8 cellular contexts compared by ENCODE assay signal in genomic region chr19:40433391-40434216, GRCh38. TPM values are rescaled to one million over a fixed set of nuclear protein-coding genes. Genes with fewer than 3 reads are reported as not detected.
A peak's percentile ranks its signal among the peaks of the same experiment; 100 is the strongest.
DNase-seq lines count a peak whose midpoint lies in the region; ATAC-seq and TF ChIP-seq lines count a peak whose summit lies in the region.

No MANE protein-coding gene starts in this region.

- H3K36me3 Mint-ChIP-seq in activated T-helper 17 cell treated with anti-CD3 and anti-CD28 coated beads, Interleukin-2, amount 50 U/mL, for 72 hours (ENCODE audit: low read depth), result no peaks in the 10 kb centered on the region

- H3K27me3 Mint-ChIP-seq in activated T-helper 17 cell treated with anti-CD3 and anti-CD28 coated beads, Interleukin-2, amount 50 U/mL, for 72 hours, result no peaks in the 10 kb centered on the region

- peak; percentile 47 for TF ChIP-seq POLR2A in GM15510 (IDR thresholded peaks at IDR 0.05; ENCODE audit: borderline replicate concordance, extremely low read depth, insufficient read length)

- peak; percentile 96 for ATAC-seq in activated T-helper 17 cell treated with anti-CD3 and anti-CD28 coated beads, Interleukin-2, amount 50 U/mL, for 72 hours (replicated peaks)

- no peaks in the 10 kb centered on the region for H3K27me3 ChIP-seq in muscle layer of duodenum (ENCODE audit: low read depth, low read length)

- peak overlapping the region; percentile 96 for H3K27ac Mint-ChIP-seq in activated T-helper 17 cell treated with anti-CD3 and anti-CD28 coated beads, Interleukin-2, amount 50 U/mL, for 72 hours

- peak overlapping the region; percentile 59 to 81 for H3K4me3 ChIP-seq in muscle layer of duodenum (ENCODE audit: low read depth in 1 of 2, low read length in 2 of 2)

- H3K9me3 ChIP-seq in muscle layer of duodenum (ENCODE audit: control insufficient read depth in 1 of 2, low read length in 2 of 2), result no peaks in the 10 kb centered on the region

- no peaks in the 10 kb centered on the region for H3K9me3 Mint-ChIP-seq in activated T-helper 17 cell treated with anti-CD3 and anti-CD28 coated beads, Interleukin-2, amount 50 U/mL, for 72 hours

- no peaks in the 10 kb centered on the region for H3K36me3 ChIP-seq in muscle layer of duodenum (ENCODE audit: control insufficient read depth in 1 of 2, insufficient read depth in 2 of 2, low read length in 2 of 2)

- peaks cover 7% of the 10 kb centered on the region for H3K4me1 Mint-ChIP-seq in activated T-helper 17 cell treated with anti-CD3 and anti-CD28 coated beads, Interleukin-2, amount 50 U/mL, for 72 hours

- TF ChIP-seq CTCF in 22Rv1 (IDR thresholded peaks at IDR 0.05), result no peak

- peaks cover 0 to 13% of the 10 kb centered on the region in 2 donors for H3K4me1 ChIP-seq in muscle layer of duodenum (ENCODE audit: control insufficient read depth in 1 of 2, insufficient read depth in 2 of 2, low read length in 2 of 2)

- H3K27ac ChIP-seq in 22Rv1 (peak overlapping the region; percentile 100), muscle layer of duodenum (ENCODE audit: low read length) (peak overlapping the region; percentile 100), substantia nigra (ENCODE audit: low read depth, low read length, poor library complexity, severe bottlenecking) (peak overlapping the region; percentile 90)

- H3K4me3 Mint-ChIP-seq in activated T-helper 17 cell treated with anti-CD3 and anti-CD28 coated beads, Interleukin-2, amount 50 U/mL, for 72 hours, result peak overlapping the region; percentile 87

- DNase-seq in HT1080 (ENCODE audit: low read depth) (peak; percentile 85), OCI-M1 (lab: John Stamatoyannopoulos, UW) (peak; percentile 95), fibroblast of gingiva (ENCODE audit: low read depth) (peak; percentile 94), substantia nigra (lab: John Stamatoyannopoulos, UW) (peak; percentile 30 to 88 (median 72))

RNA-seq across cellular contexts. Expression of gene SERTAD1, which starts 7.8 kb away (rescaled TPM):
- total RNA-seq in HT1080 (2014; rRNA removed; shearing (Covaris generic)), result 9.9 and 13.6 TPM in 2 replicates
- polyA plus RNA-seq in HT1080 (2015; cell fraction: cytosol; rRNA removed), result 10.2 and 12.1 TPM in 2 replicates
- polyA plus RNA-seq in HT1080 (2015; cell fraction: nucleus; rRNA removed), result 6.2 and 7.7 TPM in 2 replicates
- 10 to 100 TPM; 14.3 to 34.4 TPM for total RNA-seq in activated T-helper 17 cell treated with anti-CD3 and anti-CD28 coated beads, Interleukin-2, amount 50 U/mL, for 72 hours

RNA-seq across cellular contexts. Expression of gene SERTAD3, which starts 10.5 kb away (rescaled TPM):
- total RNA-seq in HT1080 (2014; rRNA removed; shearing (Covaris generic)), result 8.4 and 12.0 TPM in 2 replicates
- 7.7 and 10.2 TPM in 2 replicates for polyA plus RNA-seq in HT1080 (2015; cell fraction: cytosol; rRNA removed)
- polyA plus RNA-seq in HT1080 (2015; cell fraction: nucleus; rRNA removed), result 8.3 and 9.0 TPM in 2 replicates
- total RNA-seq in activated T-helper 17 cell treated with anti-CD3 and anti-CD28 coated beads, Interleukin-2, amount 50 U/mL, for 72 hours, result 10 to 100 TPM; 14.3 to 23.9 TPM

RNA-seq across cellular contexts. Expression of gene PRX, which starts 20.4 kb away (rescaled TPM):
- total RNA-seq in HT1080 (2014; rRNA removed; shearing (Covaris generic)), result not detected in 2 replicates
- not detected in 2 replicates for polyA plus RNA-seq in HT1080 (2015; cell fraction: cytosol; rRNA removed)
- polyA plus RNA-seq in HT1080 (2015; cell fraction: nucleus; rRNA removed), result not detected in 2 replicates
- 1 to 10 TPM in 1 of 2 donors, under 1 TPM in 1; 0.82 to 1.3 TPM for total RNA-seq in activated T-helper 17 cell treated with anti-CD3 and anti-CD28 coated beads, Interleukin-2, amount 50 U/mL, for 72 hours

RNA-seq across cellular contexts. Expression of gene BLVRB, which starts 31.9 kb away (rescaled TPM):
- 44.5 and 48.3 TPM in 2 replicates for total RNA-seq in HT1080 (2014; rRNA removed; shearing (Covaris generic))
- polyA plus RNA-seq in HT1080 (2015; cell fraction: cytosol; rRNA removed), result 40.3 and 48.6 TPM in 2 replicates
- 30.7 TPM in 2 replicates for polyA plus RNA-seq in HT1080 (2015; cell fraction: nucleus; rRNA removed)
- total RNA-seq in activated T-helper 17 cell treated with anti-CD3 and anti-CD28 coated beads, Interleukin-2, amount 50 U/mL, for 72 hours, result 10 to 100 TPM; 27.1 to 55.5 TPM

RNA-seq across cellular contexts. Expression of gene SPTBN4, which starts 33.2 kb away (rescaled TPM):
- 0.23 TPM in 1 of 2 replicates, not detected in the other for total RNA-seq in HT1080 (2014; rRNA removed; shearing (Covaris generic))
- polyA plus RNA-seq in HT1080 (2015; cell fraction: cytosol; rRNA removed), result 0.03 and 0.10 TPM in 2 replicates
- 0.17 and 0.64 TPM in 2 replicates for polyA plus RNA-seq in HT1080 (2015; cell fraction: nucleus; rRNA removed)
- 10 to 100 TPM in 1 of 2 donors, 1 to 10 TPM in 1; 1.4 to 16.4 TPM for total RNA-seq in activated T-helper 17 cell treated with anti-CD3 and anti-CD28 coated beads, Interleukin-2, amount 50 U/mL, for 72 hours

Comparison
In these comparisons a context has a peak if more than half of its experiments do, and no peak if none do; other contexts are left out.
1. Peak in every context shown above with its lines: DNase-seq, ATAC-seq, H3K4me3 ChIP-seq and H3K27ac ChIP-seq.